Comparison of ENCODE assay signal across 1 cellular context in genomic region chr10:30583778-30584415, GRCh38.
TF ChIP-seq lines count a peak whose summit lies in the region.

No MANE protein-coding gene starts in this region.

TF ChIP-seq in H1, 55 proteins besides CTCF, POLR2A, EP300 and RAD21 (continued from another document):
- TF ChIP-seq KDM4A (IDR thresholded peaks at IDR 0.05; ENCODE audit: low read depth, low read length, severe bottlenecking) (no peak), BACH1 (IDR thresholded peaks at IDR 0.05; ENCODE audit: low read length) (no peak)
TF ChIP-seq in H1: peak in this region for 0.
